In genomic region chr12:123363743-123364531, GRCh38 we compare ENCODE assay signal across 8 cellular contexts. TPM values are rescaled to one million over a fixed set of nuclear protein-coding genes. Genes with fewer than 3 reads are reported as not detected.
A peak's percentile ranks its signal among the peaks of the same experiment; 100 is the strongest.
DNase-seq lines count a peak whose midpoint lies in the region; ATAC-seq and TF ChIP-seq lines count a peak whose summit lies in the region.

No MANE protein-coding gene starts in this region.

- H3K4me2 ChIP-seq in neural progenitor cell: peak overlapping the region; percentile 79

- H3K4me1 ChIP-seq in HAP-1 (peaks cover 12% of the 10 kb centered on the region), neural progenitor cell (peaks cover 10% of the 10 kb centered on the region), upper lobe of right lung (peaks cover 23% of the 10 kb centered on the region)

- intact Hi-C loops in upper lobe of right lung (cut with DNase I): no loop called here

- no peaks in the 10 kb centered on the region for H3K27me3 Mint-ChIP-seq in activated T-cell treated with anti-CD3 and anti-CD28 coated beads, Interleukin-2, amount 50 U/mL, for 24 hours
- peaks cover 3% of the 10 kb centered on the region for H3K27me3 Mint-ChIP-seq in neural progenitor cell (ENCODE audit: insufficient read depth, low read depth)

- DNase-seq in EL (peak; percentile 21), HAP-1 (ENCODE audit: low spot score in 2 of 2) (peak; percentile 59 to 60), NCI-H1105 (lab: John Stamatoyannopoulos, UW) (peak; percentile 28), fibroblast of mammary gland (ENCODE audit: low read depth) (no peak), neural progenitor cell (ENCODE audit: low spot score) (peak; percentile 84), upper lobe of right lung (peak; percentile 73), OCI-M2 (lab: John Stamatoyannopoulos, UW; ENCODE audit: unreplicated experiment) (no peak)
- DNase-seq in activated T-cell treated with anti-CD3 and anti-CD28 coated beads, Interleukin-2, amount 50 U/mL, for 24 hours: peak; percentile 63

- H3K36me3 Mint-ChIP-seq in activated T-cell treated with anti-CD3 and anti-CD28 coated beads, Interleukin-2, amount 50 U/mL, for 24 hours (ENCODE audit: low read depth): peaks cover 31% of the 10 kb centered on the region
- no peaks in the 10 kb centered on the region for H3K36me3 Mint-ChIP-seq in neural progenitor cell

- H3K9me3 Mint-ChIP-seq in activated T-cell treated with anti-CD3 and anti-CD28 coated beads, Interleukin-2, amount 50 U/mL, for 24 hours: no peaks in the 10 kb centered on the region
- no peaks in the 10 kb centered on the region for H3K9me3 Mint-ChIP-seq in neural progenitor cell

- H3K36me3 ChIP-seq in HAP-1 (replicated peaks) (peaks cover 9% of the 10 kb centered on the region; the same call in 1 of the 2 replicates), neural progenitor cell (no peaks in the 10 kb centered on the region), upper lobe of right lung (no peaks in the 10 kb centered on the region)

- H3K27ac ChIP-seq in neural progenitor cell (peak overlapping the region; percentile 89), upper lobe of right lung (peak overlapping the region; percentile 92)

- no peak for TF ChIP-seq CTCF in fibroblast of mammary gland (conservative IDR thresholded peaks at IDR 0.05; ENCODE audit: control insufficient read depth, insufficient read depth, low read depth, low read length)
- TF ChIP-seq CTCF in neural progenitor cell (IDR thresholded peaks at IDR 0.05): no peak
- no peak for TF ChIP-seq CTCF in upper lobe of right lung (IDR thresholded peaks at IDR 0.05)

- ATAC-seq in upper lobe of right lung: no peak

- H3K9ac ChIP-seq in neural progenitor cell: peak overlapping the region; percentile 93

- H3K27me3 ChIP-seq in HAP-1 (ENCODE audit: low read depth) (no peaks in the 10 kb centered on the region), neural progenitor cell (no peaks in the 10 kb centered on the region), upper lobe of right lung (no peaks in the 10 kb centered on the region)

- H3K4me1 Mint-ChIP-seq in activated T-cell treated with anti-CD3 and anti-CD28 coated beads, Interleukin-2, amount 50 U/mL, for 24 hours (ENCODE audit: low read depth): peaks cover 25% of the 10 kb centered on the region
- peaks cover 15% of the 10 kb centered on the region for H3K4me1 Mint-ChIP-seq in neural progenitor cell

- peak overlapping the region; percentile 92 for H3K27ac Mint-ChIP-seq in activated T-cell treated with anti-CD3 and anti-CD28 coated beads, Interleukin-2, amount 50 U/mL, for 24 hours
- H3K27ac Mint-ChIP-seq in neural progenitor cell: peak overlapping the region; percentile 82

- H2AFZ ChIP-seq in neural progenitor cell (replicated peaks): no peak overlapping the region

- in situ Hi-C loops in HAP-1 (cut with MboI; ENCODE audit: low sequenced_read_pairs): no loop called here

- H3K9me3 ChIP-seq in HAP-1 (no peaks in the 10 kb centered on the region), neural progenitor cell (ENCODE audit: low read depth) (no peaks in the 10 kb centered on the region), upper lobe of right lung (no peaks in the 10 kb centered on the region)

- peaks cover 57% of the 10 kb centered on the region for H3K79me2 ChIP-seq in neural progenitor cell (ENCODE audit: low read depth)

- H3F3A ChIP-seq in neural progenitor cell (ENCODE audit: low read depth): peaks cover 28% of the 10 kb centered on the region

- H3K4me3 ChIP-seq in HAP-1 (peak overlapping the region; percentile 95), fibroblast of mammary gland (ENCODE audit: control insufficient read depth, low read depth, low read length) (peak overlapping the region; percentile 83), neural progenitor cell (peak overlapping the region; percentile 88), upper lobe of right lung (peak overlapping the region; percentile 92)

- H4K20me1 ChIP-seq in neural progenitor cell (ENCODE audit: low read depth): peaks cover 53% of the 10 kb centered on the region

- peak overlapping the region; percentile 89 for H3K4me3 Mint-ChIP-seq in activated T-cell treated with anti-CD3 and anti-CD28 coated beads, Interleukin-2, amount 50 U/mL, for 24 hours
- H3K4me3 Mint-ChIP-seq in neural progenitor cell: peak overlapping the region; percentile 91

RNA-seq across cellular contexts. Expression of gene SBNO1, which starts 0.7 kb away (rescaled TPM):
- total RNA-seq in neural progenitor cell (ENCODE audit: low replicate concordance): 43.9 and 81.6 TPM in 2 replicates
- 27.1 TPM for total RNA-seq in upper lobe of right lung

RNA-seq across cellular contexts. Expression of gene KMT5A, which starts 20.0 kb away (rescaled TPM):
- total RNA-seq in neural progenitor cell (ENCODE audit: low replicate concordance): 28.7 and 46.5 TPM in 2 replicates
- total RNA-seq in upper lobe of right lung: 38.8 TPM

Comparison
In these comparisons a context has a peak if more than half of its experiments do, and no peak if none do; other contexts are left out.
1. DNase-seq: peak in EL (single experiment), HAP-1 (2 of 2), NCI-H1105 (single experiment), activated T-cell treated with anti-CD3 and anti-CD28 coated beads, Interleukin-2, amount 50 U/mL, for 24 hours (single experiment), neural progenitor cell (single experiment) and upper lobe of right lung (single experiment); none in fibroblast of mammary gland (single experiment) and OCI-M2 (single experiment).
2. Peak in every context shown above with its lines, with median percentiles within 50 percentile points of each other: H3K4me3 ChIP-seq.